7 cellular contexts compared by ENCODE assay signal in genomic region chr15:31338318-31338878, GRCh38. TPM values are rescaled to one million over a fixed set of nuclear protein-coding genes. Genes with fewer than 3 reads are reported as not detected.
DNase-seq lines count a peak whose midpoint lies in the region; ATAC-seq and TF ChIP-seq lines count a peak whose summit lies in the region.

No MANE protein-coding gene starts in this region.

- no peaks in the 10 kb centered on the region for H3K36me3 ChIP-seq in right atrium auricular region

- ATAC-seq in GM19043 (IDR thresholded peaks at IDR 0.05; ENCODE audit: low read depth, unreplicated experiment) (peak; percentile 57), HG02885 (IDR thresholded peaks at IDR 0.05; ENCODE audit: poor library complexity, unreplicated experiment) (peak; percentile 51)

- DNase-seq in right atrium auricular region (ENCODE audit: low spot score) (no peak), substantia nigra (lab: John Stamatoyannopoulos, UW) (peak in 9 of 49 donors; percentile 37 to 72 (median 58)), retina (no peak), NCI-H2029 treated with DMSO at 0.1 percent for 48 hours (lab: John Stamatoyannopoulos, UW) (no peak)

- H3K4me3 ChIP-seq in right atrium auricular region: peak overlapping the region in 1 of 2 donors; percentile 8

- H3K27me3 ChIP-seq in right atrium auricular region: no peaks in the 10 kb centered on the region

- H3K9me3 ChIP-seq in right atrium auricular region: no peaks in the 10 kb centered on the region

- TF ChIP-seq CTCF in VCaP (conservative IDR thresholded peaks at IDR 0.05) (no peak), right atrium auricular region (IDR thresholded peaks at IDR 0.05) (no peak)

- peaks cover 0 to 100% of the 10 kb centered on the region in 2 donors for H3K4me1 ChIP-seq in right atrium auricular region

- H3K27ac ChIP-seq in VCaP (peak overlapping the region; percentile 96; the same call in 1 of the 2 replicates), right atrium auricular region (peak overlapping the region; percentile 99 to 100), substantia nigra (ENCODE audit: low read depth, low read length, poor library complexity, severe bottlenecking) (peak overlapping the region; percentile 91)

RNA-seq across cellular contexts. Expression of gene KLF13, which starts 11.8 kb away (rescaled TPM):
- total RNA-seq in right atrium auricular region: 10 to 100 TPM; 52.8 to 54.6 TPM
